28 cellular contexts compared by ENCODE assay signal in the genomic region with DNA sequence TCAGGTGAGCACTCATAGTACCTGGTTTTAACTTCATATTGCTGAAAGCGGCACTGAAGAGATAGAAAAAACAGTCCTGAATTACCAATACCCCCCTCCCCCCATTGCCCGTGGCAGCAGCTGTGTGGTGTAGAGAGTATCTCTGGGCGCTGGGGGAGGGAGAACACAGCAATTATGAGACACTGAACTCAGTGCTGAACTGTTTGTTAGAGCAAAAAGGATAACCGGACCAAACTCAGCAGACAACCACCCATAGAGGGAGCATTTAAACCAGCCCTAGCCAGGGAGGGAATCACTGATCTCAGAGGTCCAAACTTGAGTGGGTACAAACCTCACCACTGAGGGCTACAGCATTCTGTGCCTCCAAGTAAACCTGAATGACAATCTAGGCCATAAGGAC.
"Had no signal": no experiment of that assay in that cellular context is flagged by ENCODE, and none has a peak within 500 bp of the region (broad histone marks: within the 10 kb centered on the region; RNA-seq: fewer than 3 reads in every experiment).

No MANE protein-coding gene starts in this region.

- H3K4me1 ChIP-seq: body of pancreas had no signal

- H3K27me3 ChIP-seq: body of pancreas, MG63 had no signal

- H3K27ac Mint-ChIP-seq: activated B cell treated with CpG ODN at 0.5 μM for 24 hours; activated CD4-positive, alpha-beta T cell treated with anti-CD3 and anti-CD28 coated beads, Interleukin-2, amount 10 ng/mL, durations not matched to agents 24 days and 14 days; activated CD8-positive, alpha-beta memory T cell treated with anti-CD3 and anti-CD28 coated beads, Interleukin-2, amount 10 ng/mL, durations not matched to agents 7 days and 5 days; activated naive CD4-positive, alpha-beta T cell treated with anti-CD3 and anti-CD28 coated beads, Interleukin-2, amount 50 U/mL, for 24 hours; activated T-cell treated with anti-CD3 and anti-CD28 coated beads, Interleukin-2, amount 50 U/mL, for 24 hours; activated T-helper 1 cell treated with anti-CD3 and anti-CD28 coated beads, Interleukin-12 subunit alpha, Interleukin-12 subunit beta, Interleukin-2, Interleukin-4 antibody, amounts not matched to agents 30 ng/mL and 10 ng/mL and 1 ng/mL, durations not matched to agents 14 hours and 24 hours and 36 hours; T-helper 17 cell had no signal

- H3K9me3 Mint-ChIP-seq: activated B cell treated with CpG ODN at 0.5 μM for 24 hours; activated CD4-positive, alpha-beta T cell treated with anti-CD3 and anti-CD28 coated beads, Interleukin-2, amount 10 ng/mL, durations not matched to agents 24 days and 14 days; activated naive CD4-positive, alpha-beta T cell treated with anti-CD3 and anti-CD28 coated beads, Interleukin-2, amount 50 U/mL, for 24 hours; activated T-cell treated with anti-CD3 and anti-CD28 coated beads, Interleukin-2, amount 50 U/mL, for 24 hours; activated T-helper 1 cell treated with anti-CD3 and anti-CD28 coated beads, Interleukin-12 subunit alpha, Interleukin-12 subunit beta, Interleukin-2, Interleukin-4 antibody, amounts not matched to agents 30 ng/mL and 10 ng/mL and 1 ng/mL, durations not matched to agents 14 hours and 24 hours and 36 hours; central memory CD8-positive, alpha-beta T cell had no signal

- H3K9me3 ChIP-seq: body of pancreas, MG63 had no signal

- H3K27ac ChIP-seq: body of pancreas had no signal

- ATAC-seq: activated CD8-positive, alpha-beta memory T cell treated with anti-CD3 and anti-CD28 coated beads, Interleukin-2, amount 10 ng/mL, durations not matched to agents 7 days and 5 days; body of pancreas; PC-3; T-helper 17 cell had no signal

- H3K27me3 Mint-ChIP-seq: activated B cell treated with CpG ODN at 0.5 μM for 24 hours; activated CD4-positive, alpha-beta T cell treated with anti-CD3 and anti-CD28 coated beads, Interleukin-2, amount 10 ng/mL, durations not matched to agents 24 days and 14 days; activated CD8-positive, alpha-beta memory T cell treated with anti-CD3 and anti-CD28 coated beads, Interleukin-2, amount 10 ng/mL, durations not matched to agents 7 days and 5 days; T-helper 17 cell had no signal

- FAIRE-seq: RCC 7860, TTC549 had no signal

- H3K4me1 Mint-ChIP-seq: activated B cell treated with CpG ODN at 0.5 μM for 24 hours; activated CD4-positive, alpha-beta T cell treated with anti-CD3 and anti-CD28 coated beads, Interleukin-2, amount 10 ng/mL, durations not matched to agents 24 days and 14 days; activated CD8-positive, alpha-beta memory T cell treated with anti-CD3 and anti-CD28 coated beads, Interleukin-2, amount 10 ng/mL, durations not matched to agents 7 days and 5 days; activated naive CD4-positive, alpha-beta T cell treated with anti-CD3 and anti-CD28 coated beads, Interleukin-2, amount 50 U/mL, for 24 hours; central memory CD8-positive, alpha-beta T cell; T-helper 17 cell had no signal

- H3K36me3 Mint-ChIP-seq: activated CD8-positive, alpha-beta memory T cell treated with anti-CD3 and anti-CD28 coated beads, Interleukin-2, amount 10 ng/mL, durations not matched to agents 7 days and 5 days; activated naive CD4-positive, alpha-beta T cell treated with anti-CD3 and anti-CD28 coated beads, Interleukin-2, amount 50 U/mL, for 24 hours had no signal

- DNase-seq: activated B cell treated with CpG ODN at 0.5 μM for 24 hours; activated CD4-positive, alpha-beta T cell treated with anti-CD3 and anti-CD28 coated beads for 1 hour; activated CD4-positive, alpha-beta T cell treated with anti-CD3 and anti-CD28 coated beads, Interleukin-2, amount 10 ng/mL, durations not matched to agents 24 days and 14 days; activated CD4-positive, alpha-beta T cell treated with anti-CD3 and anti-CD28 coated beads, Interleukin-2, amount 50 U/mL, for 48 hours; activated CD8-positive, alpha-beta memory T cell treated with anti-CD3 and anti-CD28 coated beads, Interleukin-2, amount 10 ng/mL, durations not matched to agents 7 days and 5 days; activated effector memory CD4-positive, alpha-beta T cell treated with Interleukin-2 at 50 U/mL for 16 hours; activated naive CD4-positive, alpha-beta T cell; activated T-cell treated with anti-CD3 and anti-CD28 coated beads, Interleukin-2, amount 50 U/mL, for 24 hours; aorta; body of pancreas; MG63; MV-4-11; NCI-H1105; NCI-H1436; NCI-H1694 treated with DMSO at 0.1 percent for 48 hours; NCI-H2171; NCI-H2227 treated with DMSO at 0.1 percent for 48 hours; NCI-H510A; NK-92 treated with Interleukin-12 subunit alpha and Interleukin-12 subunit beta, amount 100 ng/mL, for 24 hours; PC-3; SHP77; T-helper 17 cell; T-helper 9 cell had no signal

- H3K4me3 Mint-ChIP-seq: activated B cell treated with CpG ODN at 0.5 μM for 24 hours; activated CD4-positive, alpha-beta T cell treated with anti-CD3 and anti-CD28 coated beads, Interleukin-2, amount 10 ng/mL, durations not matched to agents 24 days and 14 days; activated CD8-positive, alpha-beta memory T cell treated with anti-CD3 and anti-CD28 coated beads, Interleukin-2, amount 10 ng/mL, durations not matched to agents 7 days and 5 days; activated naive CD4-positive, alpha-beta T cell treated with anti-CD3 and anti-CD28 coated beads, Interleukin-2, amount 50 U/mL, for 24 hours; activated T-cell treated with anti-CD3 and anti-CD28 coated beads, Interleukin-2, amount 50 U/mL, for 24 hours; activated T-helper 1 cell treated with anti-CD3 and anti-CD28 coated beads, Interleukin-12 subunit alpha, Interleukin-12 subunit beta, Interleukin-2, Interleukin-4 antibody, amounts not matched to agents 30 ng/mL and 10 ng/mL and 1 ng/mL, durations not matched to agents 14 hours and 24 hours and 36 hours; central memory CD8-positive, alpha-beta T cell; T-helper 17 cell had no signal

- H3K4me3 ChIP-seq: body of pancreas, MG63 had no signal

- H3K36me3 ChIP-seq: MG63 had no signal
